In genomic region chr19:35114656-35115537, GRCh38 we compare ENCODE assay signal across 8 cellular contexts. TPM values are rescaled to one million over a fixed set of nuclear protein-coding genes. Genes with fewer than 3 reads are reported as not detected.
DNase-seq lines count a peak whose midpoint lies in the region; ATAC-seq lines count a peak whose summit lies in the region.

No MANE protein-coding gene starts in this region.

- no peak overlapping the region for H3K27ac ChIP-seq in CD4-positive, CD25-positive, alpha-beta regulatory T cell (ENCODE audit: insufficient read depth, low read length, poor library complexity, severe bottlenecking)
- H3K27ac ChIP-seq in urinary bladder (ENCODE audit: low read depth), result peak overlapping the region; percentile 61

- peak overlapping the region in 1 of 4 donors; percentile 41 for H3K4me3 Mint-ChIP-seq in CD4-positive, CD25-positive, alpha-beta regulatory T cell
- H3K4me3 Mint-ChIP-seq in T-helper 2 cell treated with Interferon-gamma antibody and Interleukin-4, amounts not matched to agents 5 μg/mL and 100 μg/mL, for 36 hours, result no peak overlapping the region

- no peaks in the 10 kb centered on the region for H3K36me3 Mint-ChIP-seq in CD4-positive, CD25-positive, alpha-beta regulatory T cell
- H3K36me3 Mint-ChIP-seq in T-helper 2 cell treated with Interferon-gamma antibody and Interleukin-4, amounts not matched to agents 5 μg/mL and 100 μg/mL, for 36 hours (ENCODE audit: low read depth), result no peaks in the 10 kb centered on the region

- ATAC-seq in CD4-positive, CD25-positive, alpha-beta regulatory T cell (ENCODE audit: low read depth in 2 of 2), result peak; percentile 71 to 78
- no peak for ATAC-seq in HG03135 (IDR thresholded peaks at IDR 0.05; ENCODE audit: unreplicated experiment)

- 20% methylated on average over 27 of the region's 27 CpGs for WGBS in urinary bladder

- no peaks in the 10 kb centered on the region for H3K36me3 ChIP-seq in CD4-positive, CD25-positive, alpha-beta regulatory T cell (ENCODE audit: control insufficient read depth, insufficient read depth, low read length)
- no peaks in the 10 kb centered on the region for H3K36me3 ChIP-seq in urinary bladder (ENCODE audit: insufficient read depth)

- H3K27me3 Mint-ChIP-seq in CD4-positive, CD25-positive, alpha-beta regulatory T cell, result peaks cover 5% of the 10 kb centered on the region
- H3K27me3 Mint-ChIP-seq in T-helper 2 cell treated with Interferon-gamma antibody and Interleukin-4, amounts not matched to agents 5 μg/mL and 100 μg/mL, for 36 hours (ENCODE audit: low read depth), result peaks cover 3% of the 10 kb centered on the region

- H3K27me3 ChIP-seq in CD4-positive, CD25-positive, alpha-beta regulatory T cell (ENCODE audit: control insufficient read depth, insufficient read depth, low read length), result no peaks in the 10 kb centered on the region

- DNase-seq in CD4-positive, CD25-positive, alpha-beta regulatory T cell, result peak; percentile 48 to 68 (median 55)
- DNase-seq in HT-29 (ENCODE audit: low spot score), result peak; percentile 74
- DNase-seq in T-helper 2 cell treated with Interferon-gamma antibody and Interleukin-4, amounts not matched to agents 5 μg/mL and 100 μg/mL, for 36 hours (ENCODE audit: low spot score), result peak; percentile 39
- DNase-seq in astrocyte of the hippocampus (ENCODE audit: low read depth, low spot score), result peak; percentile 65
- DNase-seq in hepatic stellate cell (ENCODE audit: low spot score), result peak; percentile 80
- DNase-seq in putamen (ENCODE audit: low spot score), result peak; percentile 96

- no peak overlapping the region for H3K4me3 ChIP-seq in CD4-positive, CD25-positive, alpha-beta regulatory T cell (ENCODE audit: low read depth, low read length)
- H3K4me3 ChIP-seq in urinary bladder (ENCODE audit: low read depth, low read length), result no peak overlapping the region

- peaks cover 6% of the 10 kb centered on the region for H3K4me1 ChIP-seq in CD4-positive, CD25-positive, alpha-beta regulatory T cell (ENCODE audit: control insufficient read depth, insufficient read depth, low read length, poor library complexity, severe bottlenecking)
- no peaks in the 10 kb centered on the region for H3K4me1 ChIP-seq in urinary bladder (ENCODE audit: insufficient read depth)

- peaks cover 3 to 8% (median 5%) of the 10 kb centered on the region in 4 donors for H3K4me1 Mint-ChIP-seq in CD4-positive, CD25-positive, alpha-beta regulatory T cell
- H3K4me1 Mint-ChIP-seq in T-helper 2 cell treated with Interferon-gamma antibody and Interleukin-4, amounts not matched to agents 5 μg/mL and 100 μg/mL, for 36 hours (ENCODE audit: low read depth), result peaks cover 4% of the 10 kb centered on the region

- no peaks in the 10 kb centered on the region for H3K9me3 Mint-ChIP-seq in CD4-positive, CD25-positive, alpha-beta regulatory T cell
- H3K9me3 Mint-ChIP-seq in T-helper 2 cell treated with Interferon-gamma antibody and Interleukin-4, amounts not matched to agents 5 μg/mL and 100 μg/mL, for 36 hours, result no peaks in the 10 kb centered on the region

- H3K9me3 ChIP-seq in CD4-positive, CD25-positive, alpha-beta regulatory T cell (ENCODE audit: control insufficient read depth in 2 of 2, low read length in 2 of 2), result no peaks in the 10 kb centered on the region

- H3K27ac Mint-ChIP-seq in CD4-positive, CD25-positive, alpha-beta regulatory T cell, result peak overlapping the region in 2 of 3 donors; percentile 26 to 64
- no peak overlapping the region for H3K27ac Mint-ChIP-seq in T-helper 2 cell treated with Interferon-gamma antibody and Interleukin-4, amounts not matched to agents 5 μg/mL and 100 μg/mL, for 36 hours

RNA-seq across cellular contexts. Expression of gene FXYD3, which starts 0.7 kb away (rescaled TPM):
- not detected for total RNA-seq in CD4-positive, CD25-positive, alpha-beta regulatory T cell
- not detected for polyA plus RNA-seq in CD4-positive, CD25-positive, alpha-beta regulatory T cell
- total RNA-seq in HT-29 (2014; rRNA removed; shearing (Covaris generic)), result 15.8 and 38.9 TPM in 2 replicates
- total RNA-seq in urinary bladder, result 62.3 TPM
- 170 TPM for polyA plus RNA-seq in urinary bladder

RNA-seq across cellular contexts. Expression of gene LGI4, which starts 20.0 kb away (rescaled TPM):
- total RNA-seq in CD4-positive, CD25-positive, alpha-beta regulatory T cell, result 0.64 TPM
- polyA plus RNA-seq in CD4-positive, CD25-positive, alpha-beta regulatory T cell, result not detected
- not detected in 2 replicates for total RNA-seq in HT-29 (2014; rRNA removed; shearing (Covaris generic))
- total RNA-seq in urinary bladder, result 5.9 TPM
- polyA plus RNA-seq in urinary bladder, result 48.4 TPM

RNA-seq across cellular contexts. Expression of gene FXYD1, which starts 23.7 kb away (rescaled TPM):
- 1.6 TPM for total RNA-seq in CD4-positive, CD25-positive, alpha-beta regulatory T cell
- 1 to 10 TPM; 2.1 to 3.7 (median 2.7) TPM for polyA plus RNA-seq in CD4-positive, CD25-positive, alpha-beta regulatory T cell
- not detected in 2 replicates for total RNA-seq in HT-29 (2014; rRNA removed; shearing (Covaris generic))
- total RNA-seq in urinary bladder, result 26.9 TPM
- polyA plus RNA-seq in urinary bladder, result 121 TPM

RNA-seq across cellular contexts. Expression of gene FXYD7, which starts 28.2 kb away (rescaled TPM):
- 9.3 TPM for total RNA-seq in CD4-positive, CD25-positive, alpha-beta regulatory T cell
- polyA plus RNA-seq in CD4-positive, CD25-positive, alpha-beta regulatory T cell, result 1 to 10 TPM; 3.2 to 6.8 (median 4.7) TPM
- not detected in 2 replicates for total RNA-seq in HT-29 (2014; rRNA removed; shearing (Covaris generic))
- 0.26 TPM for total RNA-seq in urinary bladder
- 0.57 TPM for polyA plus RNA-seq in urinary bladder

RNA-seq across cellular contexts. Expression of gene FXYD5, which starts 39.6 kb away (rescaled TPM):
- total RNA-seq in CD4-positive, CD25-positive, alpha-beta regulatory T cell, result 503 TPM
- 100 to 1,000 TPM; 465 to 575 (median 487) TPM for polyA plus RNA-seq in CD4-positive, CD25-positive, alpha-beta regulatory T cell
- total RNA-seq in HT-29 (2014; rRNA removed; shearing (Covaris generic)), result 46.4 and 48.2 TPM in 2 replicates
- 6.6 TPM for total RNA-seq in urinary bladder
- 105 TPM for polyA plus RNA-seq in urinary bladder

Comparison
In these comparisons a context has a peak if more than half of its experiments do, and no peak if none do; other contexts are left out.
1. DNase-seq: peak in every context shown above with its lines; median percentile 96 in putamen; 80 in hepatic stellate cell; 74 in HT-29; 65 in astrocyte of the hippocampus; 55 in CD4-positive, CD25-positive, alpha-beta regulatory T cell; 39 in T-helper 2 cell treated with Interferon-gamma antibody and Interleukin-4, amounts not matched to agents 5 μg/mL and 100 μg/mL, for 36 hours.
2. RNA of gene FXYD3, which starts 0.7 kb away (total RNA-seq): 62.3 TPM in urinary bladder (single experiment) and 15.8 to 38.9 TPM in HT-29; not detected in CD4-positive, CD25-positive, alpha-beta regulatory T cell (single experiment); every median in the first group is over 10 times any median in the second.
3. RNA of gene FXYD1, which starts 23.7 kb away (total RNA-seq): 26.9 TPM in urinary bladder (single experiment); 1.6 TPM in CD4-positive, CD25-positive, alpha-beta regulatory T cell (single experiment) and not detected in HT-29; every median in the first group is over 10 times any median in the second.